In genomic region chr1:174160603-174161002, GRCh38 we compare ENCODE assay signal across 9 cellular contexts. TPM values are rescaled to one million over a fixed set of nuclear protein-coding genes. Genes with fewer than 3 reads are reported as not detected.
A peak's percentile ranks its signal among the peaks of the same experiment; 100 is the strongest.
DNase-seq lines count a peak whose midpoint lies in the region; ATAC-seq and TF ChIP-seq lines count a peak whose summit lies in the region.
"Had no signal": no experiment of that assay in that cellular context is flagged by ENCODE, and none has a peak within 500 bp of the region (broad histone marks: within the 10 kb centered on the region; RNA-seq: fewer than 3 reads in every experiment).

No MANE protein-coding gene starts in this region.

- H3K36me3 ChIP-seq in GM06990 (ENCODE audit: control insufficient read depth, insufficient read depth, low read length) (no peaks in the 10 kb centered on the region), SJCRH30 (no peaks in the 10 kb centered on the region)

- H3K9me3 ChIP-seq in SJCRH30 (replicated peaks), result no peaks in the 10 kb centered on the region

- TF ChIP-seq CTCF in GM06990 (IDR thresholded peaks at IDR 0.05; ENCODE audit: insufficient read depth, low read length, poor library complexity, severe bottlenecking), result no peak
- TF ChIP-seq CTCF in fibroblast of mammary gland (conservative IDR thresholded peaks at IDR 0.05; ENCODE audit: control insufficient read depth, insufficient read depth, low read depth, low read length), result no peak
- no peak for TF ChIP-seq CTCF in retinal pigment epithelial cell (conservative IDR thresholded peaks at IDR 0.05; ENCODE audit: low read depth, low read length)
- TF ChIP-seq CTCF in GM20000 (IDR thresholded peaks at IDR 0.05; ENCODE audit: extremely low read depth, missing control alignments), result no peak

- H3K4me1 ChIP-seq in SJCRH30, result peaks cover 13% of the 10 kb centered on the region
- H3K4me1 ChIP-seq: foreskin keratinocyte had no signal

- H3K27me3 ChIP-seq in GM06990 (replicated peaks; ENCODE audit: control insufficient read depth, insufficient read depth, low read length) (no peaks in the 10 kb centered on the region), SJCRH30 (no peaks in the 10 kb centered on the region)
- H3K27me3 ChIP-seq: foreskin keratinocyte had no signal

- DNase-seq in GM06990 (ENCODE audit: extremely low read depth, insufficient read length) (no peak), SJCRH30 (no peak), fibroblast of mammary gland (ENCODE audit: low read depth) (no peak), retinal pigment epithelial cell (ENCODE audit: low read depth) (no peak), GM20000 (ENCODE audit: low spot score) (no peak)
- DNase-seq in activated effector memory CD4-positive, alpha-beta T cell treated with Interleukin-2 at 50 U/mL for 16 hours, result no peak

- no peak overlapping the region for H3K27ac ChIP-seq in SJCRH30

- ATAC-seq in GM18498 (IDR thresholded peaks at IDR 0.05; ENCODE audit: unreplicated experiment) (no peak), HG03139 (IDR thresholded peaks at IDR 0.05; ENCODE audit: unreplicated experiment) (no peak)

- H3K4me3 ChIP-seq in GM06990 (replicated peaks; ENCODE audit: low read depth, low read length) (peak overlapping the region; percentile 97), SJCRH30 (peak overlapping the region; percentile 94), fibroblast of mammary gland (ENCODE audit: control insufficient read depth, low read depth, low read length) (peak overlapping the region; percentile 77), retinal pigment epithelial cell (ENCODE audit: low read length) (peak overlapping the region; percentile 78)

RNA-seq across cellular contexts. Expression of gene RABGAP1L, which starts 1.3 kb away (rescaled TPM):
- 17.7 and 22.6 TPM in 2 replicates for total RNA-seq in SJCRH30 (2014; rRNA removed; shearing (Covaris generic))
